ENCODE assay signal across 27 cellular contexts in the genomic region with DNA sequence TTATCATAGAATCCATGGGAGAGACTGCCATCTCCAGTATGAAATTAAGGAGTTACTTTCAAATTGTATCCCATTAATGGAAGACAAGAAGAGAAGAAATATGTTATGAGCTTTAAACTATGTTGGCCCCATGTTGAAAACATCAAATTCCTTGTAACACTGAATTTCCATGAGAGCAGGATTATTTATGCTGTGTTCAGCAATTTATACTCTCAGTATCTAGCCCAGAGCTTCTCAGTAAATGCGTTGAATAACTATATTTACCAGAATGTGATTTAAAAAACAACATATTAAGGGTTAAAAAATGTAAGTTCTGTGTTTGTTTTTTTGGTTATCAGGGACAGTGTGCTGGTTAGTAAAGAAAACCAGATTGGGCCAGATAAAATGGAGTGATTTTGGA.
DNase-seq lines count a peak whose midpoint lies in the region; ATAC-seq, FAIRE-seq and TF ChIP-seq lines count a peak whose summit lies in the region.
"Had no signal": no experiment of that assay in that cellular context is flagged by ENCODE, and none has a peak within 500 bp of the region (broad histone marks: within the 10 kb centered on the region; RNA-seq: fewer than 3 reads in every experiment).

No MANE protein-coding gene starts in this region.

- no peaks in the 10 kb centered on the region for H3K4me1 Mint-ChIP-seq in activated CD4-positive, alpha-beta T cell treated with anti-CD3 and anti-CD28 coated beads for 36 hours
- H3K4me1 Mint-ChIP-seq: CD4-positive, alpha-beta memory T cell; CD4-positive, CD25-positive, alpha-beta regulatory T cell; CD8-positive, alpha-beta memory T cell had no signal

- H3K23ac ChIP-seq in IMR-90 (ENCODE audit: low read depth, low read length): no peak overlapping the region

- H3K4me3 ChIP-seq in HepG2 (replicated peaks in 1 of 3; ENCODE audit: insufficient read depth in 1 of 3, low read depth in 2 of 3, low read length in 3 of 3): no peak overlapping the region
- H3K4me3 ChIP-seq in right lobe of liver: no peak overlapping the region
- no peak overlapping the region for H3K4me3 ChIP-seq in IMR-90 (ENCODE audit: insufficient read depth, low read depth, low read length)
- H3K4me3 ChIP-seq in SK-N-MC: peak overlapping the region; percentile 51
- H3K4me3 ChIP-seq in ascending aorta: no peak overlapping the region
- H3K4me3 ChIP-seq: BLaER1, GM12878 had no signal

- no peak overlapping the region for H3K27ac Mint-ChIP-seq in activated CD4-positive, alpha-beta T cell treated with anti-CD3 and anti-CD28 coated beads for 36 hours
- H3K27ac Mint-ChIP-seq: CD14-positive monocyte; CD4-positive, alpha-beta memory T cell; CD4-positive, CD25-positive, alpha-beta regulatory T cell; CD8-positive, alpha-beta memory T cell had no signal

- H3K27ac ChIP-seq in HepG2 (ENCODE audit: extremely low read length, insufficient read depth, low read length) (no peak overlapping the region), right lobe of liver (no peak overlapping the region), IMR-90 (ENCODE audit: insufficient read depth, low read length) (no peak overlapping the region), SK-N-MC (peak overlapping the region; percentile 73), ascending aorta (no peak overlapping the region)
- H3K27ac ChIP-seq: 22Rv1, BLaER1 had no signal

- H4K8ac ChIP-seq in IMR-90 (ENCODE audit: low read depth in 2 of 2, low read length in 2 of 2): no peak overlapping the region

- FAIRE-seq in HepG2 (lab: Jason Lieb, UNC): no peak
- FAIRE-seq: GM12878, GM12892, GM18507 had no signal

- H3K36me3 ChIP-seq in HepG2 (replicated peaks in 1 of 2; ENCODE audit: control insufficient read depth in 1 of 2, insufficient read depth in 2 of 2, low read length in 2 of 2) (no peaks in the 10 kb centered on the region), right lobe of liver (no peaks in the 10 kb centered on the region), IMR-90 (ENCODE audit: control insufficient read depth, insufficient read depth, low read length) (no peaks in the 10 kb centered on the region), SK-N-MC (ENCODE audit: insufficient read depth, low read length) (no peaks in the 10 kb centered on the region), ascending aorta (no peaks in the 10 kb centered on the region)
- H3K36me3 ChIP-seq: BE2C, BLaER1 had no signal

- H4K91ac ChIP-seq in IMR-90 (ENCODE audit: insufficient read depth, low read depth, low read length): no peak overlapping the region

- no peak overlapping the region for H2BK120ac ChIP-seq in IMR-90 (ENCODE audit: low read depth, low read length)

- TF ChIP-seq RAD21 in HepG2 (CRISPR knock-in tag; IDR thresholded peaks at IDR 0.05): no peak
- TF ChIP-seq RAD21 in IMR-90 (IDR thresholded peaks at IDR 0.05; ENCODE audit: low read length): no peak

- no peak overlapping the region for H2BK5ac ChIP-seq in IMR-90 (ENCODE audit: low read depth, low read length, poor library complexity, severe bottlenecking)

- no peaks in the 10 kb centered on the region for H3K79me1 ChIP-seq in IMR-90 (ENCODE audit: low read depth in 1 of 2, low read length in 2 of 2)

- no peak overlapping the region for H3K14ac ChIP-seq in IMR-90 (replicated peaks; ENCODE audit: low read depth, low read length)

- no peak overlapping the region for H3K4ac ChIP-seq in IMR-90 (ENCODE audit: low read depth, low read length)

- H2AFZ ChIP-seq in HepG2 (ENCODE audit: low read length) (no peak overlapping the region), IMR-90 (replicated peaks; ENCODE audit: low read length, poor library complexity) (no peak overlapping the region)

- intact Hi-C loops in HepG2 (cut with micrococcal nuclease; ENCODE audit: unreplicated experiment): no loop called here
- intact Hi-C loops in right lobe of liver (cut with DNase I): no loop called here
- intact Hi-C loops in IMR-90 (cut with micrococcal nuclease): no loop called here
- intact Hi-C loops in activated CD4-positive, alpha-beta T cell treated with anti-CD3 and anti-CD28 coated beads for 36 hours (cut with DNase I, micrococcal nuclease): no loop called here
- intact Hi-C loops in ascending aorta (cut with DNase I): loop anchor here (10.0 kb wide), 1 partner anchor 241 kb away; no protein-coding TSS in a partner anchor

- H3K18ac ChIP-seq in IMR-90 (ENCODE audit: low read depth, low read length): no peak overlapping the region

- H3K56ac ChIP-seq in IMR-90 (ENCODE audit: extremely low read depth, insufficient read depth, low read length): no peak overlapping the region

- no peak overlapping the region for H3K4me3 Mint-ChIP-seq in activated CD4-positive, alpha-beta T cell treated with anti-CD3 and anti-CD28 coated beads for 36 hours
- H3K4me3 Mint-ChIP-seq: CD14-positive monocyte; CD4-positive, alpha-beta memory T cell; CD4-positive, CD25-positive, alpha-beta regulatory T cell; CD8-positive, alpha-beta memory T cell had no signal

- H3K27me3 ChIP-seq in HepG2 (ENCODE audit: control insufficient read depth in 1 of 2, insufficient read depth in 2 of 2, low read length in 2 of 2): no peaks in the 10 kb centered on the region
- no peaks in the 10 kb centered on the region for H3K27me3 ChIP-seq in right lobe of liver
- H3K27me3 ChIP-seq in IMR-90 (ENCODE audit: control insufficient read depth, insufficient read depth, low read length): no peaks in the 10 kb centered on the region
- no peaks in the 10 kb centered on the region for H3K27me3 ChIP-seq in ascending aorta
- H3K27me3 ChIP-seq: BE2C, BLaER1 had no signal

- H3K9me3 ChIP-seq in HepG2 (ENCODE audit: low read length) (no peaks in the 10 kb centered on the region), right lobe of liver (no peaks in the 10 kb centered on the region), IMR-90 (ENCODE audit: control insufficient read depth, insufficient read depth, low read length) (no peaks in the 10 kb centered on the region), SK-N-MC (ENCODE audit: low read depth, low read length) (no peaks in the 10 kb centered on the region), ascending aorta (no peaks in the 10 kb centered on the region)
- H3K9me3 ChIP-seq: BE2C, BLaER1 had no signal

- H2AK9ac ChIP-seq in IMR-90 (replicated peaks; ENCODE audit: low read depth, low read length, poor library complexity): no peak overlapping the region

- no peaks in the 10 kb centered on the region for H3K9me3 Mint-ChIP-seq in activated CD4-positive, alpha-beta T cell treated with anti-CD3 and anti-CD28 coated beads for 36 hours (ENCODE audit: low read depth)

- no peak overlapping the region for H2AK5ac ChIP-seq in IMR-90 (ENCODE audit: low read depth, low read length)

- DNase-seq in HepG2 (ENCODE audit: low spot score) (no peak), right lobe of liver (no peak), IMR-90 (no peak), SK-N-MC (ENCODE audit: low read depth, low spot score) (no peak), OCI-M2 (lab: John Stamatoyannopoulos, UW; ENCODE audit: unreplicated experiment) (no peak), ascending aorta (ENCODE audit: low spot score in 2 of 2) (no peak)
- DNase-seq in activated CD4-positive, alpha-beta T cell treated with anti-CD3 and anti-CD28 coated beads for 36 hours: no peak
- DNase-seq: ACHN; BE2C; C1 segment of cervical spinal cord; CD4-positive, alpha-beta memory T cell; CD4-positive, CD25-positive, alpha-beta regulatory T cell; CD8-positive, alpha-beta memory T cell; COR-L47; DMS 273 treated with DMSO at 0.1 percent for 48 hours; DMS153; DMS53; DMS79; DND-41; EL; GDM1 had no signal

- H3K4me2 ChIP-seq in HepG2 (ENCODE audit: low read depth, low read length) (no peak overlapping the region), IMR-90 (ENCODE audit: low read depth, low read length) (no peak overlapping the region)
- H3K4me2 ChIP-seq: BLaER1 had no signal

- TF ChIP-seq POLR2A in HepG2 (IDR thresholded peaks at IDR 0.05; ENCODE audit: insufficient read depth in 1 of 2, low read depth in 2 of 2, low read length in 2 of 2): no peak
- TF ChIP-seq POLR2A in right lobe of liver (IDR thresholded peaks at IDR 0.05): no peak
- TF ChIP-seq POLR2A in IMR-90 (IDR thresholded peaks at IDR 0.05; ENCODE audit: low read depth, low read length): no peak

- no peaks in the 10 kb centered on the region for H3K9me1 ChIP-seq in IMR-90 (ENCODE audit: insufficient read depth, low read length)

- TF ChIP-seq CTCF in HepG2 (CRISPR knock-in tag; IDR thresholded peaks at IDR 0.05) (no peak), right lobe of liver (IDR thresholded peaks at IDR 0.05) (no peak), IMR-90 (conservative IDR thresholded peaks at IDR 0.05; ENCODE audit: low read depth, low read length) (no peak), ascending aorta (IDR thresholded peaks at IDR 0.05) (no peak)

- no TSS peak for BruUV-seq in HepG2 (replicated peaks; lab: Mats Ljungman, UMichigan)
- no TSS peak for BruUV-seq in IMR-90 (replicated peaks; lab: Mats Ljungman, UMichigan)

- in situ Hi-C loops in HepG2 (cut with HindIII; ENCODE audit: extremely low pct_ligation_motif_present, low pct_unique_long_range_greater_than_20kb): no loop called here
- in situ Hi-C loops in IMR-90 (cut with MboI; ENCODE audit: low sequenced_read_pairs): no loop called here

- H2BK20ac ChIP-seq in IMR-90 (ENCODE audit: low read depth, low read length): no peak overlapping the region

- H3K36me3 Mint-ChIP-seq in activated CD4-positive, alpha-beta T cell treated with anti-CD3 and anti-CD28 coated beads for 36 hours (ENCODE audit: low read depth): no peaks in the 10 kb centered on the region
- H3K36me3 Mint-ChIP-seq: CD14-positive monocyte; CD4-positive, alpha-beta memory T cell; CD4-positive, CD25-positive, alpha-beta regulatory T cell; CD8-positive, alpha-beta memory T cell had no signal

- no peak overlapping the region for H4K5ac ChIP-seq in IMR-90 (ENCODE audit: low read depth, low read length)

- no peak overlapping the region for H2BK15ac ChIP-seq in IMR-90 (ENCODE audit: low read depth, low read length)

- H3K79me2 ChIP-seq in HepG2 (ENCODE audit: insufficient read depth, low read length): no peaks in the 10 kb centered on the region

- H3K27me3 Mint-ChIP-seq in activated CD4-positive, alpha-beta T cell treated with anti-CD3 and anti-CD28 coated beads for 36 hours: no peaks in the 10 kb centered on the region
- H3K27me3 Mint-ChIP-seq: CD4-positive, alpha-beta memory T cell; CD4-positive, CD25-positive, alpha-beta regulatory T cell; CD8-positive, alpha-beta memory T cell had no signal

- TF ChIP-seq EP300 in HepG2 (IDR thresholded peaks at IDR 0.05; ENCODE audit: low read depth in 2 of 2, low read length in 2 of 2): no peak
- TF ChIP-seq EP300 in HepG2 (CRISPR knock-in tag; IDR thresholded peaks at IDR 0.05; ENCODE audit: borderline replicate concordance): no peak

- dilution Hi-C loops in IMR-90 (cut with HindIII; ENCODE audit: low sequenced_read_pairs, unreplicated experiment): no loop called here

- H3K9ac ChIP-seq in HepG2 (ENCODE audit: insufficient read depth, low read depth, low read length): no peak overlapping the region
- no peak overlapping the region for H3K9ac ChIP-seq in IMR-90 (ENCODE audit: low read depth, low read length)
- H3K9ac ChIP-seq in SK-N-MC (ENCODE audit: insufficient read length): no peak overlapping the region
- H3K9ac ChIP-seq: BLaER1 had no signal

- CTCF ChIA-PET in HepG2 (lab: Yijun Ruan, JAX; ENCODE audit: low intra/inter-chr PET ratio, low total read pairs) (no interaction called here), IMR-90 (lab: Yijun Ruan, JAX) (no interaction called here)
- CTCF ChIA-PET in activated CD4-positive, alpha-beta T cell treated with anti-CD3 and anti-CD28 coated beads for 36 hours (lab: Charles Lee): no interaction called here

- WGBS in HepG2 (ENCODE audit: low lambda C conversion rate): 0% methylated on average over 1 of the region's 1 CpG
- 67% methylated on average over 1 of the region's 1 CpG for WGBS in right lobe of liver (ENCODE audit: insufficient coverage, low coverage, low lambda C conversion rate, missing lambda C conversion rate)
- no CpG with 5 or more reads among the region's 1 CpG for WGBS in IMR-90 (ENCODE audit: extremely low coverage in 2 of 2, insufficient read length in 1 of 2), 2 experiments

- POLR2A ChIA-PET in HepG2 (lab: Yijun Ruan, JAX): no interaction called here
- POLR2A ChIA-PET in IMR-90 (lab: Charles Lee; ENCODE audit: unreplicated experiment): no interaction called here
- POLR2A ChIA-PET in activated CD4-positive, alpha-beta T cell treated with anti-CD3 and anti-CD28 coated beads for 36 hours (lab: Charles Lee): no interaction called here

- no peaks in the 10 kb centered on the region for H3K4me1 ChIP-seq in HepG2 (ENCODE audit: insufficient read depth, low read length)
- no peaks in the 10 kb centered on the region for H3K4me1 ChIP-seq in right lobe of liver
- H3K4me1 ChIP-seq in IMR-90 (ENCODE audit: control insufficient read depth, insufficient read depth, low read length): no peaks in the 10 kb centered on the region
- peaks cover 0 to 15% of the 10 kb centered on the region in 2 donors for H3K4me1 ChIP-seq in ascending aorta
- H3K4me1 ChIP-seq: BE2C, BLaER1 had no signal

- ATAC-seq in HepG2: no peak
- ATAC-seq in right lobe of liver: no peak
- no peak for ATAC-seq in IMR-90 (ENCODE audit: low read depth)
- ATAC-seq in activated CD4-positive, alpha-beta T cell treated with anti-CD3 and anti-CD28 coated beads for 36 hours: no peak
- ATAC-seq: GM12878 had no signal

- H4K20me1 ChIP-seq in HepG2 (ENCODE audit: insufficient read depth, low read length) (no peaks in the 10 kb centered on the region), IMR-90 (ENCODE audit: insufficient read depth, low read length) (no peaks in the 10 kb centered on the region)
- H4K20me1 ChIP-seq: BLaER1 had no signal
